ENCODE assay signal across 1 cellular context in genomic region chr14:61553730-61554641, GRCh38.
TF ChIP-seq lines count a peak whose summit lies in the region.

No MANE protein-coding gene starts in this region.

TF ChIP-seq in HepG2, 621 proteins besides CTCF, POLR2A, EP300 and RAD21 (continued from another document and continues in another):
- TF ChIP-seq ZNF207 (IDR thresholded peaks at IDR 0.05; ENCODE audit: borderline replicate concordance) (no peak), TRIM22 (IDR thresholded peaks at IDR 0.05) (no peak), ZGPAT (CRISPR knock-in tag; IDR thresholded peaks at IDR 0.05) (peak; percentile 96), DNMT1 (CRISPR knock-in tag; IDR thresholded peaks at IDR 0.05) (no peak), TEAD2 (CRISPR knock-in tag; IDR thresholded peaks at IDR 0.05) (no peak), TFDP1 (CRISPR knock-in tag; IDR thresholded peaks at IDR 0.05; ENCODE audit: borderline replicate concordance) (no peak), ZNF672 (CRISPR knock-in tag; IDR thresholded peaks at IDR 0.05) (no peak), TERF1 (CRISPR knock-in tag; IDR thresholded peaks at IDR 0.05) (no peak), ZNF510 (CRISPR knock-in tag; IDR thresholded peaks at IDR 0.05; ENCODE audit: low read depth) (no peak), SMARCE1 (IDR thresholded peaks at IDR 0.05; ENCODE audit: borderline replicate concordance) (0 out of 2 replicates have a peak, but pooled peaks have one; percentile 19), SRSF4 (IDR thresholded peaks at IDR 0.05; ENCODE audit: low read depth, low read length, poor library complexity, severe bottlenecking) (no peak), CBFB (CRISPR knock-in tag; IDR thresholded peaks at IDR 0.05) (peak; percentile 62; the same call in 1 of the 2 replicates), NBN (conservative IDR thresholded peaks at IDR 0.05) (no peak), KMT2A (CRISPR knock-in tag; IDR thresholded peaks at IDR 0.05) (no peak; the same call in 1 of the 2 replicates), TIGD3 (CRISPR knock-in tag; IDR thresholded peaks at IDR 0.05; ENCODE audit: borderline replicate concordance) (no peak), ZNF550 (CRISPR knock-in tag; IDR thresholded peaks at IDR 0.05; ENCODE audit: borderline replicate concordance) (no peak), FLYWCH1 (CRISPR knock-in tag; IDR thresholded peaks at IDR 0.05) (no peak), KLF16 (CRISPR knock-in tag; IDR thresholded peaks at IDR 0.05) (peak in 1 of 2 experiments; percentile 81; a peak in 1 of 4 replicates), PITX1 (CRISPR knock-in tag; IDR thresholded peaks at IDR 0.05) (peak; percentile 89), MAX (IDR thresholded peaks at IDR 0.05) (peak; percentile 64), PREB (CRISPR knock-in tag; IDR thresholded peaks at IDR 0.05) (no peak), DZIP1 (CRISPR knock-in tag; IDR thresholded peaks at IDR 0.05) (no peak), MXI1 (IDR thresholded peaks at IDR 0.05; ENCODE audit: borderline replicate concordance, low read depth, low read length) (peak; percentile 63; the same call in 1 of the 3 replicates), SALL1 (CRISPR knock-in tag; IDR thresholded peaks at IDR 0.05) (peak; percentile 95), PRDM10 (CRISPR knock-in tag; IDR thresholded peaks at IDR 0.05; ENCODE audit: low read depth) (peak; percentile 44; the same call in 1 of the 2 replicates), TSC22D2 (CRISPR knock-in tag; IDR thresholded peaks at IDR 0.05; ENCODE audit: borderline replicate concordance) (no peak), ZNF644 (CRISPR knock-in tag; IDR thresholded peaks at IDR 0.05; ENCODE audit: low read depth) (no peak), ISL2 (CRISPR knock-in tag; IDR thresholded peaks at IDR 0.05) (peak; percentile 96), ZNF75D (CRISPR knock-in tag; IDR thresholded peaks at IDR 0.05; ENCODE audit: borderline replicate concordance) (no peak), ZNF782 (CRISPR knock-in tag; IDR thresholded peaks at IDR 0.05; ENCODE audit: borderline replicate concordance) (no peak), U2AF2 (IDR thresholded peaks at IDR 0.05; ENCODE audit: low read depth, low read length) (no peak), RCOR2 (CRISPR knock-in tag; IDR thresholded peaks at IDR 0.05) (peak; percentile 85), MYNN (CRISPR knock-in tag; IDR thresholded peaks at IDR 0.05; ENCODE audit: low read depth) (no peak), ZNF605 (CRISPR knock-in tag; IDR thresholded peaks at IDR 0.05) (0 out of 2 replicates have a peak, but pooled peaks have one; percentile 33), ZKSCAN8 (CRISPR knock-in tag; IDR thresholded peaks at IDR 0.05; ENCODE audit: borderline replicate concordance) (peak; percentile 73; the same call in 1 of the 2 replicates), TCF12 (IDR thresholded peaks at IDR 0.05) (no peak), TCF12 (CRISPR knock-in tag; IDR thresholded peaks at IDR 0.05) (no peak), ZNF281 (CRISPR knock-in tag; IDR thresholded peaks at IDR 0.05; ENCODE audit: borderline replicate concordance) (peak; percentile 61; the same call in 1 of the 2 replicates), PHF20 (CRISPR knock-in tag; IDR thresholded peaks at IDR 0.05) (0 out of 2 replicates have a peak, but pooled peaks have one; percentile 44), ZSCAN29 (CRISPR knock-in tag; conservative IDR thresholded peaks at IDR 0.05) (no peak), KAT2B (IDR thresholded peaks at IDR 0.05; ENCODE audit: borderline replicate concordance, low read depth, low read length) (no peak), ZNF891 (CRISPR knock-in tag; IDR thresholded peaks at IDR 0.05) (no peak), CENPBD1 (CRISPR knock-in tag; IDR thresholded peaks at IDR 0.05; ENCODE audit: borderline replicate concordance, low read depth) (no peak), ZNF292 (CRISPR knock-in tag; IDR thresholded peaks at IDR 0.05; ENCODE audit: borderline replicate concordance, low read depth) (peak; percentile 43; the same call in 1 of the 2 replicates), ZNF326 (CRISPR knock-in tag; IDR thresholded peaks at IDR 0.05; ENCODE audit: borderline replicate concordance) (no peak), ZNF775 (CRISPR knock-in tag; IDR thresholded peaks at IDR 0.05; ENCODE audit: borderline replicate concordance) (no peak)
